ENCODE assay signal across 25 cellular contexts in genomic region chr9:5892456-5893133, GRCh38.
DNase-seq lines count a peak whose midpoint lies in the region; TF ChIP-seq lines count a peak whose summit lies in the region.
"Had no signal": no experiment of that assay in that cellular context is flagged by ENCODE, and none has a peak within 500 bp of the region (broad histone marks: within the 10 kb centered on the region; RNA-seq: fewer than 3 reads in every experiment).

No MANE protein-coding gene starts in this region.

- peak; percentile 8 for DNase-seq in NCI-H510A treated with DMSO at 0.1 percent for 48 hours (lab: John Stamatoyannopoulos, UW)
- DNase-seq in NCI-H510A (lab: John Stamatoyannopoulos, UW): no peak
- peak; percentile 33 for DNase-seq in COLO829 (ENCODE audit: low spot score)
- peak; percentile 16 for DNase-seq in kidney tubule cell (ENCODE audit: low spot score)
- no peak for DNase-seq in stimulated activated CD4-positive, alpha-beta T cell treated with anti-CD3 and anti-CD28 coated beads, Interleukin-2, amount 100 ng/mL, for 24 hours
- DNase-seq in GM20000 (ENCODE audit: low spot score): no peak
- DNase-seq in LoVo (ENCODE audit: low spot score): no peak
- DNase-seq: activated CD4-positive, alpha-beta T cell treated with anti-CD3 and anti-CD28 coated beads for 1 hour; activated naive CD4-positive, alpha-beta T cell treated with anti-CD3 and anti-CD28 coated beads for 36 hours; activated T-cell treated with anti-CD3 and anti-CD28 coated beads, Interleukin-2, amount 50 U/mL, for 4 hours; BE2C; Caco-2; effector memory CD4-positive, alpha-beta T cell; esophagus squamous epithelium; glutamatergic neuron; left lung; midbrain; natural killer cell; pancreas; stimulated activated CD4-positive, alpha-beta T cell treated with anti-CD3 and anti-CD28 coated beads, Interleukin-12 subunit alpha, Interleukin-12 subunit beta, amount 100 ng/mL, for 4 hours; stimulated activated naive CD8-positive, alpha-beta T cell treated with anti-CD3 and anti-CD28 coated beads, Interleukin-15, amount 100 ng/mL, for 72 hours; tibial artery had no signal

- no peak for TF ChIP-seq CTCF in VCaP (conservative IDR thresholded peaks at IDR 0.05)
- no peak for TF ChIP-seq CTCF in GM20000 (IDR thresholded peaks at IDR 0.05; ENCODE audit: extremely low read depth, missing control alignments)

- H3K27ac ChIP-seq in VCaP: peak overlapping the region; percentile 36
- H3K27ac ChIP-seq: esophagus squamous epithelium, left lung, pancreas, right atrium auricular region, RWPE1, tibial artery had no signal

Comparison
In these comparisons a context has a peak if more than half of its experiments do, and no peak if none do; other contexts are left out.
1. DNase-seq: peak in NCI-H510A treated with DMSO at 0.1 percent for 48 hours (single experiment), COLO829 (single experiment) and kidney tubule cell (single experiment); none in NCI-H510A (single experiment), stimulated activated CD4-positive, alpha-beta T cell treated with anti-CD3 and anti-CD28 coated beads, Interleukin-2, amount 100 ng/mL, for 24 hours (0 of 2), GM20000 (single experiment) and LoVo (single experiment).